ENCODE assay signal across 26 cellular contexts in the genomic region with DNA sequence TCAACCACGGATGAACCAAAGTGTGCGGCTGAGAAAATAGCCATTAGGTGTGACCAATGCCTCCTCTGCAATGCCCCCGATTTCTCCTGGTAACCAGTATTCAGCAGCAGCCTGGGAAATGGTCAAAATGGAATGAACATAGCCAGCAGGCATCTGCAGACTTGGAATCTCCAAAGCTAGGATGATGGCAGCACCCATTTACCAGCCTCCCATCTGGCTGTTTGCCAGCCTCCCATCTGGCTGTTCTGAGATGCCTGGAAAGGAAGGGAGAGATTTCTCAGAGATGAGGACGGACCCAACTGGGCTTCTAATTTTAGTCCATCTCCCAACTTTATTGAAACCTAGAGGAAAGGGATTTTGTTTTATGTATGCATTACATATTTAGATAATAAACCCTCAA.
DNase-seq lines count a peak whose midpoint lies in the region.
"Had no signal": no experiment of that assay in that cellular context is flagged by ENCODE, and none has a peak within 500 bp of the region (broad histone marks: within the 10 kb centered on the region; RNA-seq: fewer than 3 reads in every experiment).

No MANE protein-coding gene starts in this region.

- DNase-seq in NCI-H345 (lab: John Stamatoyannopoulos, UW) (peak; percentile 23), NCI-H345 treated with DMSO at 0.1 percent for 48 hours (lab: John Stamatoyannopoulos, UW; ENCODE audit: unreplicated experiment) (no peak), NCI-H69 (lab: John Stamatoyannopoulos, UW) (peak; percentile 41), head of caudate nucleus (peak in 39 of 42 donors; percentile 42 to 93 (median 73)), substantia nigra (lab: John Stamatoyannopoulos, UW) (peak in 21 of 49 donors; percentile 10 to 65 (median 42)), cortex of kidney (lab: John Stamatoyannopoulos, UW) (no peak), GM19238 (ENCODE audit: insufficient read length, low spot score) (no peak), NCI-H2081 treated with DMSO at 0.1 percent for 48 hours (lab: John Stamatoyannopoulos, UW) (no peak)
- DNase-seq: activated CD4-positive, alpha-beta T cell treated with anti-CD3 and anti-CD28 coated beads for 48 hours; activated CD8-positive, alpha-beta memory T cell treated with anti-CD3 and anti-CD28 coated beads, Interleukin-2, amount 10 ng/mL, durations not matched to agents 7 days and 5 days; activated naive CD4-positive, alpha-beta T cell treated with anti-CD3 and anti-CD28 coated beads, Interleukin-2, amount 50 U/mL, for 16 hours; Calu3; effector CD4-positive, alpha-beta T cell; erythroblast; foreskin fibroblast; GOT3; Kasumi-1; naive B cell; NCI-H1048; occipital lobe; retina; stomach; upper lobe of left lung had no signal

- peak overlapping the region; percentile 96 for H3K27ac ChIP-seq in substantia nigra (ENCODE audit: low read depth, low read length, poor library complexity, severe bottlenecking)
- H3K27ac ChIP-seq: ascending aorta, C4-2B, SJSA1, stomach, upper lobe of left lung had no signal

- intact Hi-C loops in head of caudate nucleus (cut with DNase I): no loop called here

Comparison
In these comparisons a context has a peak if more than half of its experiments do, and no peak if none do; other contexts are left out.
1. DNase-seq: peak in NCI-H345 (single experiment), NCI-H69 (single experiment) and head of caudate nucleus (39 of 42); none in NCI-H345 treated with DMSO at 0.1 percent for 48 hours (single experiment), cortex of kidney (single experiment), GM19238 (single experiment) and NCI-H2081 treated with DMSO at 0.1 percent for 48 hours (single experiment).